Comparison of ENCODE assay signal across 1 cellular context in genomic region chr6:170296746-170297576, GRCh38.
TF ChIP-seq lines count a peak whose summit lies in the region.

No MANE protein-coding gene starts in this region.

TF ChIP-seq in K562, 482 proteins besides CTCF, POLR2A, EP300 and RAD21:
- TF ChIP-seq ZNF583 (CRISPR knock-in tag; IDR thresholded peaks at IDR 0.05) (no peak), SRSF9 (IDR thresholded peaks at IDR 0.05; ENCODE audit: borderline replicate concordance, low read depth, low read length) (no peak), EGR1 (conservative IDR thresholded peaks at IDR 0.05) (0 out of 2 replicates have a peak, but pooled peaks have one; percentile 27), CBX2 (IDR thresholded peaks at IDR 0.05; ENCODE audit: insufficient read depth, low read length, poor library complexity, severe bottlenecking) (no peak), CREB1 (IDR thresholded peaks at IDR 0.05) (no peak), CREB1 (CRISPR knock-in tag; IDR thresholded peaks at IDR 0.05) (no peak), BDP1 (IDR thresholded peaks at IDR 0.05; ENCODE audit: insufficient read depth, insufficient read length) (no peak), NBN (IDR thresholded peaks at IDR 0.05; ENCODE audit: low read depth) (no peak), SP2 (IDR thresholded peaks at IDR 0.05; ENCODE audit: extremely low read depth, low read depth, low read length, poor library complexity, severe bottlenecking) (no peak), CREM (IDR thresholded peaks at IDR 0.05; ENCODE audit: low read depth) (no peak), ZBTB7A (IDR thresholded peaks at IDR 0.05; ENCODE audit: borderline replicate concordance, control insufficient read depth, low read depth, low read length) (peak; percentile 39; the same call in 1 of the 2 replicates), ZNF696 (CRISPR knock-in tag; conservative IDR thresholded peaks at IDR 0.05) (no peak), TFE3 (CRISPR knock-in tag; IDR thresholded peaks at IDR 0.05) (no peak), ZNF347 (CRISPR knock-in tag; IDR thresholded peaks at IDR 0.05; ENCODE audit: low read depth) (no peak), ZBTB11 (CRISPR knock-in tag; IDR thresholded peaks at IDR 0.05) (no peak)
